In genomic region chr14:94685166-94685581, GRCh38 we compare ENCODE assay signal across 1 cellular context.
TF ChIP-seq lines count a peak whose summit lies in the region.

No MANE protein-coding gene starts in this region.

TF ChIP-seq in GM23338, 12 proteins besides CTCF, POLR2A, EP300 and RAD21 (continued from another document):
- no peak for TF ChIP-seq CREB1 (CRISPR knock-in tag; IDR thresholded peaks at IDR 0.05; ENCODE audit: low read depth)
- TF ChIP-seq ZNF462 (CRISPR knock-in tag; IDR thresholded peaks at IDR 0.05), result no peak
- TF ChIP-seq STAT1 (IDR thresholded peaks at IDR 0.05; ENCODE audit: unreplicated experiment), result no peak
